Comparison of ENCODE assay signal across 6 cellular contexts in the genomic region with DNA sequence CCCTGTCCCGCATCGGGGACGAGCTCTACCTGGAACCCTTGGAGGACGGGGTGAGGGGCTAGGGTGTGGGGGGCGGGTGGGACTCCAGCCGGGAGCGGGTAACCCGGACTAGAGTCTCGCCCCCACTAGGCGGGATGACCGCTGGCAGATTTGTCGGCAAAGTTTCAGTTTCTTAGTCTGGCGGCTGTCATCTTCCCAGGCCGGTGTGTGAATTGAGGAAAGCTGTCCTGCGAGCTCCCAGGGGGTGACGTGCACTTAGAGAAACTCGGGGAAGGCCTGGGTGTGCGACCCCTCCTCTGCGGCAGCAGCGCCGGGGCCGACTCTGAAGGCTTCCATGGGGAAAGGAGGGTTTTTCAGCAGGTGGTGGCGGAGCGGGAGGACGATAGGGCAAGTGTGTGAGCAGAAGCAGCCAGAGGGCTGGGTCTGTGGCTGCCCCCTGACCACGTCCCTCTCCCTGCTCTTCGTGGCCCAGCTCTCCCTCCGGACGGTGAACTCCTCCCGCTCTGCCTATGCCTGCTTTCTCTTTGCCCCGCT. TPM values are rescaled to one million over a fixed set of nuclear protein-coding genes. Genes with fewer than 3 reads are reported as not detected.
DNase-seq lines count a peak whose midpoint lies in the region; ATAC-seq and TF ChIP-seq lines count a peak whose summit lies in the region.

No MANE protein-coding gene starts in this region.

- peak overlapping the region; percentile 47 to 78 for H3K27ac ChIP-seq in lung (ENCODE audit: low read depth in 1 of 2, low read length in 1 of 2)

- H3K9me3 ChIP-seq in T-helper 17 cell (ENCODE audit: control insufficient read depth, low read length, poor library complexity, severe bottlenecking), result no peaks in the 10 kb centered on the region
- no peaks in the 10 kb centered on the region for H3K9me3 ChIP-seq in lung (ENCODE audit: control insufficient read depth in 2 of 2, insufficient read depth in 1 of 2, low read length in 1 of 2)

- WGBS in lung, 2 donors, result 8 to 10% methylated on average over 28 to 31 of the region's 31 CpGs

- peak overlapping the region; percentile 88 for H3K4me3 Mint-ChIP-seq in T-helper 17 cell

- peak overlapping the region; percentile 84 for H3K4me3 ChIP-seq in lung

- ATAC-seq in GM19023 (IDR thresholded peaks at IDR 0.05; ENCODE audit: unreplicated experiment) (peak; percentile 17), T-helper 17 cell (peak; percentile 13), lung (ENCODE audit: insufficient read depth, low FRiP score) (no peak), GM21737 (IDR thresholded peaks at IDR 0.05; ENCODE audit: unreplicated experiment) (no peak)

- peaks cover 3% of the 10 kb centered on the region for H3K36me3 Mint-ChIP-seq in T-helper 17 cell (ENCODE audit: low read depth)

- H3K4me1 Mint-ChIP-seq in T-helper 17 cell, result peaks cover 34% of the 10 kb centered on the region

- no peak overlapping the region for H3K27ac Mint-ChIP-seq in T-helper 17 cell

- H3K27me3 ChIP-seq in lung (ENCODE audit: control insufficient read depth, insufficient read depth), result no peaks in the 10 kb centered on the region

- H3K27me3 Mint-ChIP-seq in T-helper 17 cell, result no peaks in the 10 kb centered on the region

- H3K4me1 ChIP-seq in lung (ENCODE audit: control insufficient read depth in 2 of 2, insufficient read depth in 2 of 2, low read length in 2 of 2), result peaks cover 0 to 7% of the 10 kb centered on the region in 2 donors

- DNase-seq in T-helper 17 cell (no peak), lung (ENCODE audit: low spot score) (no peak), OCI-M2 (lab: John Stamatoyannopoulos, UW; ENCODE audit: unreplicated experiment) (no peak), nucleus accumbens (lab: John Stamatoyannopoulos, UW) (no peak)

- no peak for TF ChIP-seq CTCF in lung (IDR thresholded peaks at IDR 0.05; ENCODE audit: control extremely low read depth, extremely low read depth)

- H3K36me3 ChIP-seq in lung (ENCODE audit: control insufficient read depth in 2 of 2, insufficient read depth in 2 of 2, low read length in 2 of 2), result peaks cover 0 to 18% of the 10 kb centered on the region in 2 donors

RNA-seq across cellular contexts. Expression of a gene that starts 0.5 kb away (rescaled TPM):
- total RNA-seq in T-helper 17 cell (10 to 100 TPM; 21.5 to 40.5 TPM), lung (10 to 100 TPM; 19.7 to 35.9 TPM)
- polyA plus RNA-seq in lung, result 10 to 100 TPM; 14.1 to 22.8 TPM

RNA-seq across cellular contexts. Expression of a gene that starts 9.4 kb away (rescaled TPM):
- 100 to 1,000 TPM; 133 to 146 TPM for total RNA-seq in T-helper 17 cell
- total RNA-seq in lung, result 100 to 1,000 TPM in 1 of 2 donors, 10 to 100 TPM in 1; 87.2 to 175 TPM
- 100 to 1,000 TPM; 138 to 178 TPM for polyA plus RNA-seq in lung

RNA-seq across cellular contexts. Expression of a gene that starts 11.6 kb away (rescaled TPM):
- total RNA-seq in T-helper 17 cell (100 to 1,000 TPM; 251 to 262 TPM), lung (10 to 100 TPM in 1 of 2 donors, 1 to 10 TPM in 1; 3.2 to 21.3 TPM)
- polyA plus RNA-seq in lung, result 10 to 100 TPM; 15.8 to 19.7 TPM

RNA-seq across cellular contexts. Expression of a gene that starts 18.9 kb away (rescaled TPM):
- total RNA-seq in T-helper 17 cell (1 to 10 TPM; 7.3 to 7.5 TPM), lung (1 to 10 TPM; 3.5 to 9.8 TPM)
- 1 to 10 TPM; 7.6 to 10.0 TPM for polyA plus RNA-seq in lung

RNA-seq across cellular contexts. Expression of a gene that starts 23.2 kb away (rescaled TPM):
- total RNA-seq in T-helper 17 cell (1 to 10 TPM; 4.5 to 7.5 TPM), lung (1 to 10 TPM; 1.2 to 1.7 TPM)
- 1 to 10 TPM in 1 of 2 donors, under 1 TPM in 1; 0.15 to 1.5 TPM for polyA plus RNA-seq in lung

Comparison
In these comparisons a context has a peak if more than half of its experiments do, and no peak if none do; other contexts are left out.
1. ATAC-seq: peak in GM19023 (single experiment) and T-helper 17 cell (single experiment); none in lung (single experiment) and GM21737 (single experiment).
2. RNA of a gene that starts 11.6 kb away (total RNA-seq): 251 to 262 TPM in T-helper 17 cell; 3.2 to 21.3 TPM in lung; every median in the first group is over 10 times any median in the second.